In genomic region chr9:90546200-90546599, GRCh38 we compare ENCODE assay signal across 10 cellular contexts.
A peak's percentile ranks its signal among the peaks of the same experiment; 100 is the strongest.
DNase-seq lines count a peak whose midpoint lies in the region; ATAC-seq and TF ChIP-seq lines count a peak whose summit lies in the region.
"Had no signal": no experiment of that assay in that cellular context is flagged by ENCODE, and none has a peak within 500 bp of the region (broad histone marks: within the 10 kb centered on the region; RNA-seq: fewer than 3 reads in every experiment).

No MANE protein-coding gene starts in this region.

- TF ChIP-seq POLR2A in body of pancreas (IDR thresholded peaks at IDR 0.05): no peak

- peak overlapping the region; percentile 97 for H3K27ac Mint-ChIP-seq in neural progenitor cell
- no peak overlapping the region for H3K27ac Mint-ChIP-seq in natural killer cell treated with Interleukin-12 subunit alpha and Interleukin-12 subunit beta and Interleukin-15 and Interleukin-18, amount 100 ng/mL, for 72 hours

- H3F3A ChIP-seq in neural progenitor cell (ENCODE audit: low read depth): no peaks in the 10 kb centered on the region

- H3K9ac ChIP-seq in neural progenitor cell: no peak overlapping the region

- H3K4me2 ChIP-seq in neural progenitor cell: peak overlapping the region; percentile 38

- H3K79me2 ChIP-seq in neural progenitor cell (ENCODE audit: low read depth): no peaks in the 10 kb centered on the region

- H3K9me3 ChIP-seq in body of pancreas: no peaks in the 10 kb centered on the region
- peaks cover 5% of the 10 kb centered on the region for H3K9me3 ChIP-seq in neural progenitor cell (ENCODE audit: low read depth)

- WGBS in body of pancreas, 2 donors: 20 to 24% methylated on average over 7 of the region's 7 CpGs

- H3K27me3 ChIP-seq in body of pancreas (no peaks in the 10 kb centered on the region), neural progenitor cell (no peaks in the 10 kb centered on the region)

- peak overlapping the region; percentile 49 for H3K4me3 Mint-ChIP-seq in neural progenitor cell
- no peak overlapping the region for H3K4me3 Mint-ChIP-seq in activated T-cell treated with anti-CD3 and anti-CD28 coated beads, Interleukin-2, amount 50 U/mL, for 4 hours
- no peak overlapping the region for H3K4me3 Mint-ChIP-seq in natural killer cell treated with Interleukin-12 subunit alpha and Interleukin-12 subunit beta and Interleukin-15 and Interleukin-18, amount 100 ng/mL, for 72 hours

- no peaks in the 10 kb centered on the region for H3K27me3 Mint-ChIP-seq in neural progenitor cell (ENCODE audit: insufficient read depth, low read depth)
- H3K27me3 Mint-ChIP-seq in activated T-cell treated with anti-CD3 and anti-CD28 coated beads, Interleukin-2, amount 50 U/mL, for 4 hours (ENCODE audit: low read depth): peaks cover 4% of the 10 kb centered on the region
- peaks cover 19 to 37% of the 10 kb centered on the region in 2 donors for H3K27me3 Mint-ChIP-seq in natural killer cell treated with Interleukin-12 subunit alpha and Interleukin-12 subunit beta and Interleukin-15 and Interleukin-18, amount 100 ng/mL, for 72 hours

- no peak overlapping the region for H3K4me3 ChIP-seq in body of pancreas
- no peak overlapping the region for H3K4me3 ChIP-seq in neural progenitor cell
- H3K4me3 ChIP-seq: SK-N-MC had no signal

- peaks cover 16% of the 10 kb centered on the region for H3K9me3 Mint-ChIP-seq in neural progenitor cell
- H3K9me3 Mint-ChIP-seq in activated T-cell treated with anti-CD3 and anti-CD28 coated beads, Interleukin-2, amount 50 U/mL, for 4 hours: peaks cover 17% of the 10 kb centered on the region
- no peaks in the 10 kb centered on the region for H3K9me3 Mint-ChIP-seq in natural killer cell treated with Interleukin-12 subunit alpha and Interleukin-12 subunit beta and Interleukin-15 and Interleukin-18, amount 100 ng/mL, for 72 hours

- peaks cover 28% of the 10 kb centered on the region for H3K4me1 Mint-ChIP-seq in neural progenitor cell
- H3K4me1 Mint-ChIP-seq in activated T-cell treated with anti-CD3 and anti-CD28 coated beads, Interleukin-2, amount 50 U/mL, for 4 hours (ENCODE audit: low read depth): no peaks in the 10 kb centered on the region
- no peaks in the 10 kb centered on the region for H3K4me1 Mint-ChIP-seq in natural killer cell treated with Interleukin-12 subunit alpha and Interleukin-12 subunit beta and Interleukin-15 and Interleukin-18, amount 100 ng/mL, for 72 hours (ENCODE audit: low read depth in 2 of 2)

- no peak overlapping the region for H3K27ac ChIP-seq in body of pancreas
- H3K27ac ChIP-seq in neural progenitor cell: no peak overlapping the region
- H3K27ac ChIP-seq: SK-N-MC had no signal

- H3K4me1 ChIP-seq in body of pancreas: no peaks in the 10 kb centered on the region
- peaks cover 21% of the 10 kb centered on the region for H3K4me1 ChIP-seq in neural progenitor cell

- intact Hi-C loops in body of pancreas (cut with DNase I): no loop called here

- H3K36me3 ChIP-seq in body of pancreas (replicated peaks in 1 of 2; ENCODE audit: insufficient read depth in 1 of 2, low read depth in 2 of 2): no peaks in the 10 kb centered on the region
- H3K36me3 ChIP-seq in neural progenitor cell: no peaks in the 10 kb centered on the region

- no peaks in the 10 kb centered on the region for H3K36me3 Mint-ChIP-seq in neural progenitor cell
- no peaks in the 10 kb centered on the region for H3K36me3 Mint-ChIP-seq in activated T-cell treated with anti-CD3 and anti-CD28 coated beads, Interleukin-2, amount 50 U/mL, for 4 hours (ENCODE audit: insufficient read depth)
- peaks cover 6% of the 10 kb centered on the region for H3K36me3 Mint-ChIP-seq in natural killer cell treated with Interleukin-12 subunit alpha and Interleukin-12 subunit beta and Interleukin-15 and Interleukin-18, amount 100 ng/mL, for 72 hours

- TF ChIP-seq CTCF in body of pancreas (IDR thresholded peaks at IDR 0.05) (no peak), neural progenitor cell (IDR thresholded peaks at IDR 0.05) (no peak)

- H4K20me1 ChIP-seq in neural progenitor cell (ENCODE audit: low read depth): no peaks in the 10 kb centered on the region

- DNase-seq in GM04504 (ENCODE audit: low read depth) (peak; percentile 15), NCI-H2171 (lab: John Stamatoyannopoulos, UW) (peak; percentile 78), body of pancreas (peak in 3 of 4 donors; percentile 21 to 52 (median 37)), neural progenitor cell (ENCODE audit: low spot score) (peak; percentile 93)
- no peak for DNase-seq in activated T-cell treated with anti-CD3 and anti-CD28 coated beads, Interleukin-2, amount 50 U/mL, for 4 hours
- no peak for DNase-seq in natural killer cell treated with Interleukin-12 subunit alpha and Interleukin-12 subunit beta and Interleukin-15 and Interleukin-18, amount 100 ng/mL, for 72 hours (ENCODE audit: low spot score)
- DNase-seq: effector CD4-positive, alpha-beta T cell had no signal

- no peak for ATAC-seq in body of pancreas
- ATAC-seq in activated T-cell treated with anti-CD3 and anti-CD28 coated beads, Interleukin-2, amount 50 U/mL, for 4 hours: no peak
- no peak for ATAC-seq in natural killer cell treated with Interleukin-12 subunit alpha and Interleukin-12 subunit beta and Interleukin-15 and Interleukin-18, amount 100 ng/mL, for 72 hours
- no peak for ATAC-seq in activated CD4-positive, CD25-positive, alpha-beta regulatory T cell treated with anti-CD3 and anti-CD28 coated beads, Interleukin-2, amount 50 U/mL, for 24 hours
- no peak for ATAC-seq in GM18498 (IDR thresholded peaks at IDR 0.05; ENCODE audit: unreplicated experiment)

- H2AFZ ChIP-seq in neural progenitor cell (replicated peaks): no peak overlapping the region

Comparison
In these comparisons a context has a peak if more than half of its experiments do, and no peak if none do; other contexts are left out.
1. DNase-seq: peak in GM04504 (single experiment), NCI-H2171 (single experiment), body of pancreas (3 of 4) and neural progenitor cell (single experiment); none in activated T-cell treated with anti-CD3 and anti-CD28 coated beads, Interleukin-2, amount 50 U/mL, for 4 hours (single experiment) and natural killer cell treated with Interleukin-12 subunit alpha and Interleukin-12 subunit beta and Interleukin-15 and Interleukin-18, amount 100 ng/mL, for 72 hours (single experiment).